ENCODE assay signal across 8 cellular contexts in the genomic region with DNA sequence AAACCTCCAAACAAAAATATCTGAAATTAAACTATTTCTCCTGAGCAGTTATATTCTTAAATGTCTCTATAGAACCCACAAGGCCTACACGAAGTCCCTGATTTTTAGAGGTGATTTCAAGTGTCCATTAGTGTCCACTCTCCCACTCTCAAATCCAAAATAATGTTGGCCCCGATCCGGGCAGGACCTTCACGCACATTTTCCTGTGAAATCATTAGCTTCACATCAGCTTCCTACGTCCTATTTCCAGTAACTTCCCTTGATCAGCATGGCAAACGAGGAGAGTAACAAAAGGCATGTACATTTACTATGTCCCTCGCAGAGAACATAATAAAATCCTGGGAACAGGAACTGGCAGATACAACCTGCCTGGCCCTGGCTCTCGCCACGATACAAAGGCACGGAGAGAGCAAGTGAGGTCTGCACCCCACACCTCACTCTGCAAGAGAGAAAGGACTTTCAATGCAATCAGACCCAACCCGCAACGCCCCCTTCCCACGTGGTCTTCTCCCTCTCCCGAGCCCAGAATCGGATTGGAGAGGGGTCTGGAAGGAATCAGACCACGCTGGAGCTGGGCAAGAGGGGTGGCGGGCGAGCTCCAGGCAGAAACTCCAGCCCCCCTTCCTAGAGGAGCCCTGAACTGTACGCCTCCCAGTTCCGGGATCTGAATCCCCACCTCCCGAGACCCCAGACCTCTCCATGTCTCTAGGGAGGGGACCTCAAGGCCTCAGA. TPM values are rescaled to one million over a fixed set of nuclear protein-coding genes. Genes with fewer than 3 reads are reported as not detected.
A peak's percentile ranks its signal among the peaks of the same experiment; 100 is the strongest.
DNase-seq lines count a peak whose midpoint lies in the region; ATAC-seq and TF ChIP-seq lines count a peak whose summit lies in the region.

No MANE protein-coding gene starts in this region.

- CTCF ChIA-PET in PC-3 (lab: Charles Lee), result interaction anchor here (0.5 to 1.1 kb wide), 2 partner anchors 15 to 80 kb away, joined by 3 to 5 read pairs; no protein-coding TSS in a partner anchor

- no peaks in the 10 kb centered on the region for H3F3A ChIP-seq in PC-3 (ENCODE audit: low read length, unreplicated experiment)

- H3K27me3 ChIP-seq in PC-3 (ENCODE audit: low read length), result no peaks in the 10 kb centered on the region
- no peaks in the 10 kb centered on the region for H3K27me3 ChIP-seq in heart left ventricle

- no peaks in the 10 kb centered on the region for H3K9me3 ChIP-seq in PC-3 (ENCODE audit: low read length)
- no peaks in the 10 kb centered on the region for H3K9me3 ChIP-seq in heart left ventricle

- peaks cover 26% of the 10 kb centered on the region for H4K20me1 ChIP-seq in PC-3 (ENCODE audit: low read length)

- ATAC-seq in GM18909 (IDR thresholded peaks at IDR 0.05; ENCODE audit: poor library complexity, unreplicated experiment), result peak; percentile 10
- ATAC-seq in PC-3, result peak; percentile 27
- ATAC-seq in heart left ventricle, result peak; percentile 2 to 21 (median 12)

- TSS peak; percentile 56 for BruUV-seq in PC-3 (replicated peaks; lab: Mats Ljungman, UMichigan)

- peak overlapping the region; percentile 87 for H3K27ac Mint-ChIP-seq in osteocyte (ENCODE audit: unreplicated experiment)

- peak overlapping the region; percentile 85 for H3K4me2 ChIP-seq in PC-3 (ENCODE audit: low read length)

- peak overlapping the region; percentile 72 for H2AFZ ChIP-seq in PC-3 (ENCODE audit: low read length)

- DNase-seq in Ammon's horn (ENCODE audit: low spot score) (peak; percentile 67), HUDEP-2 (lab: John Stamatoyannopoulos, UW; ENCODE audit: unreplicated experiment in 76 of 76) (peak in 45 of 76 experiments; percentile 2 to 52 (median 19)), PC-3 (peak; percentile 42), heart left ventricle (peak in 4 of 5 donors; percentile 37 to 50 (median 40)), osteocyte (ENCODE audit: extremely low spot score, unreplicated experiment) (peak; percentile 83)

- no peaks in the 10 kb centered on the region for H3K9me2 ChIP-seq in PC-3 (replicated peaks; ENCODE audit: low read length)

- 2 to 3% (median 2%) methylated on average over 20 to 21 of the region's 21 CpGs for WGBS in adipose tissue, 3 donors
- 1 to 5% (median 3%) methylated on average over 15 to 21 of the region's 21 CpGs for WGBS in heart left ventricle, 4 donors
- WGBS in urinary bladder, result 3% methylated on average over 21 of the region's 21 CpGs

- H3K27me3 Mint-ChIP-seq in osteocyte (ENCODE audit: unreplicated experiment), result no peaks in the 10 kb centered on the region

- H3K4me1 ChIP-seq in PC-3 (ENCODE audit: insufficient read depth, low read length) (peaks cover 32% of the 10 kb centered on the region), heart left ventricle (peaks cover 0 to 25% (median 11%) of the 10 kb centered on the region in 12 donors), urinary bladder (ENCODE audit: insufficient read depth) (no peaks in the 10 kb centered on the region)

- POLR2A ChIA-PET in PC-3 (lab: Charles Lee; ENCODE audit: unreplicated experiment), result interaction anchor here (0.5 kb wide), 1 partner anchor 92 kb away, joined by 4 read pairs; no protein-coding TSS in a partner anchor

- H3K36me3 Mint-ChIP-seq in osteocyte (ENCODE audit: unreplicated experiment), result no peaks in the 10 kb centered on the region

- intact Hi-C loops in PC-3 (cut with micrococcal nuclease) (no loop called here), heart left ventricle (cut with DNase I) (loop anchor here in 3 of 10 donors (5.0 to 10.0 kb wide), 4 partner anchors 49 to 843 kb away; a partner anchor contains a TSS)

- H3K79me2 ChIP-seq in PC-3 (ENCODE audit: low read length), result peaks cover 54% of the 10 kb centered on the region

- peak overlapping the region; percentile 98 for H3K9ac ChIP-seq in PC-3 (ENCODE audit: low read length)

- peak overlapping the region; percentile 85 for H3K4me3 ChIP-seq in PC-3 (ENCODE audit: low read length)
- peak overlapping the region; percentile 37 to 92 (median 70) for H3K4me3 ChIP-seq in heart left ventricle
- peak overlapping the region; percentile 77 for H3K4me3 ChIP-seq in urinary bladder (ENCODE audit: low read depth, low read length)

- H3K9me3 Mint-ChIP-seq in osteocyte (ENCODE audit: unreplicated experiment), result no peaks in the 10 kb centered on the region

- no peaks in the 10 kb centered on the region for H3K36me3 ChIP-seq in PC-3 (ENCODE audit: low read depth, low read length)
- peaks cover 0 to 7% (median 0%) of the 10 kb centered on the region in 9 donors for H3K36me3 ChIP-seq in heart left ventricle
- no peaks in the 10 kb centered on the region for H3K36me3 ChIP-seq in urinary bladder (ENCODE audit: insufficient read depth)

- peak overlapping the region; percentile 77 for H3K27ac ChIP-seq in PC-3 (ENCODE audit: low read length)
- peak overlapping the region; percentile 1 for H3K27ac ChIP-seq in adipose tissue (ENCODE audit: low read depth, low read length)
- H3K27ac ChIP-seq in heart left ventricle, result peak overlapping the region; percentile 22 to 94 (median 85)
- peak overlapping the region; percentile 78 for H3K27ac ChIP-seq in urinary bladder (ENCODE audit: low read depth)

- H3K4me1 Mint-ChIP-seq in osteocyte (ENCODE audit: unreplicated experiment), result peaks cover 28% of the 10 kb centered on the region

- no peak for TF ChIP-seq POLR2A in heart left ventricle (IDR thresholded peaks at IDR 0.05)

- H3K4me3 Mint-ChIP-seq in osteocyte (ENCODE audit: unreplicated experiment), result peak overlapping the region; percentile 85

- no peak for TF ChIP-seq CTCF in PC-3 (conservative IDR thresholded peaks at IDR 0.05; ENCODE audit: low read depth, low read length)
- no peak for TF ChIP-seq CTCF in heart left ventricle (IDR thresholded peaks at IDR 0.05)
- no peak for TF ChIP-seq CTCF in osteocyte (IDR thresholded peaks at IDR 0.05)

RNA-seq across cellular contexts. Expression of a gene that starts 17.5 kb away (rescaled TPM):
- total RNA-seq in PC-3 (2014; rRNA removed), result not detected in 2 replicates
- polyA plus RNA-seq in adipose tissue, result not detected
- total RNA-seq in heart left ventricle, result not detected
- polyA plus RNA-seq in heart left ventricle, result not detected
- total RNA-seq in osteocyte, result not detected in 2 replicates
- total RNA-seq in urinary bladder, result not detected
- polyA plus RNA-seq in urinary bladder, result not detected

RNA-seq across cellular contexts. Expression of a gene that starts 48.4 kb away (rescaled TPM):
- 33.0 and 40.3 TPM in 2 replicates for total RNA-seq in PC-3 (2014; rRNA removed)
- polyA plus RNA-seq in adipose tissue, result 10 to 100 TPM in 2 of 3 donors, 1 to 10 TPM in 1; 9.5 to 40.2 (median 26.5) TPM
- total RNA-seq in heart left ventricle, result 10 to 100 TPM; 14.0 to 33.0 (median 16.1) TPM
- polyA plus RNA-seq in heart left ventricle, result 10 to 100 TPM in 1 of 2 donors, 1 to 10 TPM in 1; 6.2 to 15.1 TPM
- total RNA-seq in osteocyte, result 63.5 and 63.8 TPM in 2 replicates
- 70.6 TPM for total RNA-seq in urinary bladder
- polyA plus RNA-seq in urinary bladder, result 31.7 TPM

RNA-seq across cellular contexts. Expression of a gene that starts 48.4 kb away (rescaled TPM):
- total RNA-seq in PC-3 (2014; rRNA removed) (12.7 and 16.5 TPM in 2 replicates), heart left ventricle (10 to 100 TPM in 8 of 9 donors, 1 to 10 TPM in 1; 9.6 to 19.4 (median 13.2) TPM), osteocyte (20.2 and 20.4 TPM in 2 replicates), urinary bladder (33.9 TPM)
- polyA plus RNA-seq in adipose tissue (1 to 10 TPM; 4.5 to 8.3 (median 6.8) TPM), heart left ventricle (1 to 10 TPM; 5.7 to 8.5 TPM), urinary bladder (12.4 TPM)

Comparison
In these comparisons a context has a peak if more than half of its experiments do, and no peak if none do; other contexts are left out.
1. Peak in every context shown above with its lines: DNase-seq, ATAC-seq, H3K4me3 ChIP-seq and H3K27ac ChIP-seq.
2. DNase-seq: peak in every context shown above with its lines; median percentile 83 in osteocyte; 67 in Ammon's horn; 42 in PC-3; 40 in heart left ventricle; 19 in HUDEP-2.
3. H3K27ac ChIP-seq: peak in every context shown above with its lines; median percentile 85 in heart left ventricle; 78 in urinary bladder; 77 in PC-3; 1 in adipose tissue.